In the genomic region with DNA sequence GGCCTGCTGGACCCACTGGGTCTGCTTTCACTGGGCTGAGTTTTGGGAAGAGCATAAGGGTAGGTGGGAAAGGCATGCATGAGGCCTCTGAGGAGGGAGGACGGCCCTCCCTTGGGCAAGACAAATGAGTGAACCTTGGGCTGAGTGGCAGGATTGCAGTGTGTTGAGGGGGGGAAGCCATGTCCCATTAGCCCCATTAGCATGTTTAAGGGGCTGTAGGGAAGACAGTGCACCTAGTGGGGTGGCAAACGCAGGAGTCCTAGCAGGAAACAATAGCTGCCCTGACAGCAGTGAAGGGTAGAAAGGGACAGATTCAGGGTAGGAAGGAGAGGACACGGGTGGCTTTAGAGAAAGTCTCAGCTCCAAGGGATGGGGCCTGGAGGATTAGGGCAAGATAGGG, we compare ENCODE assay signal across 16 cellular contexts. TPM values are rescaled to one million over a fixed set of nuclear protein-coding genes. Genes with fewer than 3 reads are reported as not detected.
"Had no signal": no experiment of that assay in that cellular context is flagged by ENCODE, and none has a peak within 500 bp of the region (broad histone marks: within the 10 kb centered on the region; RNA-seq: fewer than 3 reads in every experiment).

No MANE protein-coding gene starts in this region.

- H3K27me3 Mint-ChIP-seq: activated CD4-positive, alpha-beta memory T cell treated with anti-CD3 and anti-CD28 coated beads for 36 hours; T-helper 17 cell had no signal

- H3K36me3 ChIP-seq: ascending aorta, breast epithelium, spleen, WERI-Rb-1 had no signal

- H3K27me3 ChIP-seq: ascending aorta, breast epithelium, hepatocyte, spleen had no signal

- H3K27ac Mint-ChIP-seq: activated CD4-positive, alpha-beta memory T cell treated with anti-CD3 and anti-CD28 coated beads for 36 hours; activated T-helper 1 cell treated with anti-CD3 and anti-CD28 coated beads, Interleukin-12 subunit alpha, Interleukin-12 subunit beta, Interleukin-2, Interleukin-4 antibody, amounts not matched to agents 30 ng/mL and 10 ng/mL and 1 ng/mL, durations not matched to agents 14 hours and 24 hours and 36 hours; stimulated activated naive B cell treated with anti-CD40 and anti-IgM and Interleukin-4, amounts not matched to agents 10 μg/mL and 1 μg/mL and 100 μg/mL, for 72 hours; T-helper 17 cell had no signal

- H3K27ac ChIP-seq: ascending aorta, breast epithelium, hepatocyte, spleen, WERI-Rb-1 had no signal

- DNase-seq: activated CD4-positive, alpha-beta memory T cell treated with anti-CD3 and anti-CD28 coated beads for 36 hours; activated T-cell treated with anti-CD3 and anti-CD28 coated beads for 4 hours; cortex of kidney; effector memory CD4-positive, alpha-beta T cell; foreskin fibroblast; mesenchymal stem cell; naive thymus-derived CD4-positive, alpha-beta T cell; spleen; stimulated activated CD4-positive, alpha-beta T cell treated with anti-CD3 and anti-CD28 coated beads, Interleukin-4, amount 100 ng/mL, for 4 hours; stimulated activated naive B cell treated with anti-CD40 and anti-IgM and Interleukin-4, amounts not matched to agents 10 μg/mL and 1 μg/mL and 100 μg/mL, for 72 hours; T-helper 17 cell; WERI-Rb-1 had no signal

- H3K9me3 ChIP-seq: ascending aorta, breast epithelium, spleen had no signal

- H3K4me3 ChIP-seq: ascending aorta, breast epithelium, hepatocyte, spleen had no signal

- H3K4me3 Mint-ChIP-seq: activated CD4-positive, alpha-beta memory T cell treated with anti-CD3 and anti-CD28 coated beads for 36 hours; activated T-helper 1 cell treated with anti-CD3 and anti-CD28 coated beads, Interleukin-12 subunit alpha, Interleukin-12 subunit beta, Interleukin-2, Interleukin-4 antibody, amounts not matched to agents 30 ng/mL and 10 ng/mL and 1 ng/mL, durations not matched to agents 14 hours and 24 hours and 36 hours; naive thymus-derived CD4-positive, alpha-beta T cell; stimulated activated naive B cell treated with anti-CD40 and anti-IgM and Interleukin-4, amounts not matched to agents 10 μg/mL and 1 μg/mL and 100 μg/mL, for 72 hours; T-helper 17 cell had no signal

- H3K9me3 Mint-ChIP-seq: activated CD4-positive, alpha-beta memory T cell treated with anti-CD3 and anti-CD28 coated beads for 36 hours; activated T-helper 1 cell treated with anti-CD3 and anti-CD28 coated beads, Interleukin-12 subunit alpha, Interleukin-12 subunit beta, Interleukin-2, Interleukin-4 antibody, amounts not matched to agents 30 ng/mL and 10 ng/mL and 1 ng/mL, durations not matched to agents 14 hours and 24 hours and 36 hours; stimulated activated naive B cell treated with anti-CD40 and anti-IgM and Interleukin-4, amounts not matched to agents 10 μg/mL and 1 μg/mL and 100 μg/mL, for 72 hours had no signal

- H2AFZ ChIP-seq: hepatocyte had no signal

- ATAC-seq: naive thymus-derived CD4-positive, alpha-beta T cell; stimulated activated naive B cell treated with anti-CD40 and anti-IgM and Interleukin-4, amounts not matched to agents 10 μg/mL and 1 μg/mL and 100 μg/mL, for 72 hours; T-helper 17 cell had no signal

- H3K4me2 ChIP-seq: hepatocyte had no signal

RNA-seq across cellular contexts. Expression of gene SLC27A5, which starts 10.9 kb away (rescaled TPM):
- total RNA-seq: ascending aorta had no signal
